ENCODE assay signal across 13 cellular contexts in genomic region chr16:48300391-48300856, GRCh38. TPM values are rescaled to one million over a fixed set of nuclear protein-coding genes. Genes with fewer than 3 reads are reported as not detected.
A peak's percentile ranks its signal among the peaks of the same experiment; 100 is the strongest.
DNase-seq lines count a peak whose midpoint lies in the region; ATAC-seq and TF ChIP-seq lines count a peak whose summit lies in the region.
"Had no signal": no experiment of that assay in that cellular context is flagged by ENCODE, and none has a peak within 500 bp of the region (broad histone marks: within the 10 kb centered on the region; RNA-seq: fewer than 3 reads in every experiment).

No MANE protein-coding gene starts in this region.

- H3K4me3 ChIP-seq in AG10803 (ENCODE audit: low read length) (no peak overlapping the region), lung (no peak overlapping the region)
- no peak overlapping the region for H3K4me3 ChIP-seq in effector memory CD4-positive, alpha-beta T cell (ENCODE audit: insufficient read depth, low read depth, low read length, poor library complexity, severe bottlenecking)
- H3K4me3 ChIP-seq: esophagus squamous epithelium, lower lobe of right lung had no signal

- WGBS in lung, 2 donors = 52 to 59% methylated on average over 1 of the region's 1 CpG

- TF ChIP-seq RAD21 in Ishikawa (IDR thresholded peaks at IDR 0.05; ENCODE audit: low read depth) = no peak

- DNase-seq in AG10803 (ENCODE audit: low read depth) = peak; percentile 90
- DNase-seq in amniotic epithelial cell (ENCODE audit: low read depth) = peak; percentile 62
- peak; percentile 46 for DNase-seq in lung (ENCODE audit: low spot score)
- no peak for DNase-seq in NCI-H524 treated with DMSO at 0.1 percent for 48 hours (lab: John Stamatoyannopoulos, UW)
- no peak for DNase-seq in NCI-H345 (lab: John Stamatoyannopoulos, UW)
- DNase-seq in effector memory CD4-positive, alpha-beta T cell = no peak
- DNase-seq: activated CD4-positive, CD25-positive, alpha-beta regulatory T cell treated with anti-CD3 and anti-CD28 coated beads, Interleukin-2, amount 50 U/mL, for 72 hours; amygdala; esophagus squamous epithelium; lower lobe of right lung had no signal

- ATAC-seq in lung (ENCODE audit: insufficient read depth, low FRiP score) (no peak), HG02885 (IDR thresholded peaks at IDR 0.05; ENCODE audit: poor library complexity, unreplicated experiment) (no peak)
- ATAC-seq: lower lobe of right lung had no signal

- TF ChIP-seq CTCF in AG10803 (conservative IDR thresholded peaks at IDR 0.05; ENCODE audit: low read length) = no peak
- no peak for TF ChIP-seq CTCF in lung (IDR thresholded peaks at IDR 0.05; ENCODE audit: control extremely low read depth, extremely low read depth)

- TF ChIP-seq EP300 in Ishikawa (IDR thresholded peaks at IDR 0.05; ENCODE audit: borderline replicate concordance) = no peak

- H3K27me3 ChIP-seq in lung (ENCODE audit: control insufficient read depth, insufficient read depth) = no peaks in the 10 kb centered on the region
- no peaks in the 10 kb centered on the region for H3K27me3 ChIP-seq in effector memory CD4-positive, alpha-beta T cell (replicated peaks; ENCODE audit: control insufficient read depth, insufficient read depth, low read length, poor library complexity, severe bottlenecking)
- H3K27me3 ChIP-seq: esophagus squamous epithelium had no signal

- H3K9me3 ChIP-seq in lung (ENCODE audit: control insufficient read depth in 2 of 2, insufficient read depth in 1 of 2, low read length in 1 of 2) = no peaks in the 10 kb centered on the region
- H3K9me3 ChIP-seq in effector memory CD4-positive, alpha-beta T cell (ENCODE audit: control insufficient read depth, low read length) = no peaks in the 10 kb centered on the region
- H3K9me3 ChIP-seq: esophagus squamous epithelium, lower lobe of right lung had no signal

- no peaks in the 10 kb centered on the region for H3K4me1 ChIP-seq in lung (ENCODE audit: control insufficient read depth in 2 of 2, insufficient read depth in 2 of 2, low read length in 2 of 2)
- H3K4me1 ChIP-seq in effector memory CD4-positive, alpha-beta T cell (ENCODE audit: control insufficient read depth, insufficient read depth, low read length, poor library complexity, severe bottlenecking) = no peaks in the 10 kb centered on the region
- H3K4me1 ChIP-seq: lower lobe of right lung had no signal

- peaks cover 21 to 31% of the 10 kb centered on the region in 2 donors for H3K36me3 ChIP-seq in lung (ENCODE audit: control insufficient read depth in 2 of 2, insufficient read depth in 2 of 2, low read length in 2 of 2)
- peaks cover 51% of the 10 kb centered on the region for H3K36me3 ChIP-seq in effector memory CD4-positive, alpha-beta T cell (ENCODE audit: control insufficient read depth, insufficient read depth, low read length)

- H3K27ac ChIP-seq in lung (ENCODE audit: low read depth in 1 of 2, low read length in 1 of 2) = no peak overlapping the region
- no peak overlapping the region for H3K27ac ChIP-seq in effector memory CD4-positive, alpha-beta T cell (ENCODE audit: insufficient read depth, low read length, poor library complexity, severe bottlenecking)
- H3K27ac ChIP-seq: esophagus squamous epithelium, lower lobe of right lung had no signal

TF ChIP-seq in Ishikawa, 13 proteins besides CTCF, POLR2A, EP300 and RAD21:
- TF ChIP-seq MAX (IDR thresholded peaks at IDR 0.05) (no peak), CEBPB (IDR thresholded peaks at IDR 0.05) (peak; percentile 52; the same call in 1 of the 2 replicates)

RNA-seq across cellular contexts. Expression of gene ABCC11, which starts 53.1 kb away (rescaled TPM):
- 1 to 10 TPM in 1 of 2 donors, under 1 TPM in 1; 0.40 to 1.3 TPM for total RNA-seq in lung
- under 1 TPM; 0.08 to 0.10 TPM for polyA plus RNA-seq in lung
- total RNA-seq: lower lobe of right lung, skeletal muscle tissue had no signal

RNA-seq across cellular contexts. Expression of gene LONP2, which starts 56.3 kb away (rescaled TPM):
- 10 to 100 TPM; 65.4 to 81.5 TPM for total RNA-seq in lung
- polyA plus RNA-seq in lung = 10 to 100 TPM; 20.7 to 26.9 TPM

Comparison
In these comparisons a context has a peak if more than half of its experiments do, and no peak if none do; other contexts are left out.
1. DNase-seq: peak in AG10803 (single experiment), amniotic epithelial cell (single experiment) and lung (single experiment); none in NCI-H524 treated with DMSO at 0.1 percent for 48 hours (single experiment), NCI-H345 (single experiment) and effector memory CD4-positive, alpha-beta T cell (0 of 3).